8 cellular contexts compared by ENCODE assay signal in genomic region chr2:172234716-172235661, GRCh38.
A peak's percentile ranks its signal among the peaks of the same experiment; 100 is the strongest.
DNase-seq lines count a peak whose midpoint lies in the region; ATAC-seq, FAIRE-seq and TF ChIP-seq lines count a peak whose summit lies in the region.

No MANE protein-coding gene starts in this region.

- peaks cover 11% of the 10 kb centered on the region; the same call in 1 of the 2 replicates for H3K23me2 ChIP-seq in H1 (ENCODE audit: low read depth, low read length)

- peak overlapping the region; percentile 79 to 92 for H3K4me2 ChIP-seq in H1 (ENCODE audit: insufficient read depth in 1 of 2, low read depth in 2 of 2, low read length in 2 of 2)

- H4K20me1 ChIP-seq in H1 (replicated peaks in 1 of 2; ENCODE audit: control insufficient read depth in 1 of 2, insufficient read depth in 2 of 2, low read length in 2 of 2), result no peaks in the 10 kb centered on the region

- no peak for ATAC-seq in activated B cell treated with CpG ODN at 0.5 μM for 24 hours (ENCODE audit: low read depth)
- peak in 1 of 2 donors; percentile 18 for ATAC-seq in naive B cell (ENCODE audit: low read depth in 2 of 2)
- ATAC-seq in aorta (ENCODE audit: low FRiP score), result no peak

- H3K79me2 ChIP-seq in H1 (ENCODE audit: control insufficient read depth in 1 of 2, insufficient read depth in 2 of 2, low read length in 2 of 2), result no peaks in the 10 kb centered on the region

- no peaks in the 10 kb centered on the region for H3K36me3 ChIP-seq in H1 (ENCODE audit: control insufficient read depth in 2 of 4, insufficient read depth in 4 of 4, low read length in 3 of 4)
- H3K36me3 ChIP-seq in aorta (ENCODE audit: control insufficient read depth in 1 of 2, insufficient read depth in 2 of 2, low read length in 1 of 2), result no peaks in the 10 kb centered on the region

- no peak overlapping the region for H4K5ac ChIP-seq in H1 (ENCODE audit: insufficient read length, low read depth, low read length)

- H2BK12ac ChIP-seq in H1 (ENCODE audit: low read depth, low read length), result peak overlapping the region; percentile 53; the same call in 1 of the 2 replicates

- H2AFZ ChIP-seq in H1 (ENCODE audit: low read length), result peak overlapping the region; percentile 86

- no peak overlapping the region for H2BK15ac ChIP-seq in H1 (ENCODE audit: low read length)

- H3K56ac ChIP-seq in H1 (replicated peaks; ENCODE audit: insufficient read length, low read depth, low read length), result peak overlapping the region; percentile 13

- H3K9me3 ChIP-seq in H1 (ENCODE audit: insufficient read depth in 2 of 2, low read depth in 1 of 2, low read length in 1 of 2), result no peaks in the 10 kb centered on the region
- H3K9me3 ChIP-seq in aorta (ENCODE audit: control insufficient read depth, low read length), result no peaks in the 10 kb centered on the region

- no peak for TF ChIP-seq EP300 in H1 (IDR thresholded peaks at IDR 0.05; ENCODE audit: borderline replicate concordance in 1 of 2, low read depth in 2 of 2, low read length in 2 of 2)

- TF ChIP-seq POLR2A in H1 (IDR thresholded peaks at IDR 0.05; ENCODE audit: control extremely low read depth in 1 of 2, low read depth in 2 of 2, low read length in 2 of 2), result 0 out of 3 replicates have a peak, but pooled peaks of 1 of the 2 experiments have one; percentile 21

- DNase-seq in AG08396 (ENCODE audit: low spot score), result peak; percentile 20
- no peak for DNase-seq in activated B cell treated with CpG ODN at 0.5 μM for 24 hours
- peak in 1 of 2 experiments; percentile 79 for DNase-seq in H1 (ENCODE audit: low read depth in 1 of 2, low spot score in 2 of 2)
- no peak for DNase-seq in naive B cell
- no peak for DNase-seq in aorta
- DNase-seq in KG1 (lab: John Stamatoyannopoulos, UW), result no peak
- no peak for DNase-seq in ACHN

- in situ Hi-C loops in ACHN (cut with HindIII; ENCODE audit: low pct_ligation_motif_present, low pct_unique_long_range_greater_than_20kb, low sequenced_read_pairs), result no loop called here

- H2BK20ac ChIP-seq in H1 (ENCODE audit: low read length), result peak overlapping the region; percentile 84; the same call in 1 of the 2 replicates

- H3K9me3 Mint-ChIP-seq in IgD-negative memory B cell, result no peaks in the 10 kb centered on the region
- H3K9me3 Mint-ChIP-seq in activated B cell treated with CpG ODN at 0.5 μM for 24 hours, result no peaks in the 10 kb centered on the region
- no peaks in the 10 kb centered on the region for H3K9me3 Mint-ChIP-seq in naive B cell

- peaks cover 7 to 12% (median 9%) of the 10 kb centered on the region in 3 donors for H3K4me1 Mint-ChIP-seq in IgD-negative memory B cell
- H3K4me1 Mint-ChIP-seq in activated B cell treated with CpG ODN at 0.5 μM for 24 hours, result peaks cover 18% of the 10 kb centered on the region
- peaks cover 15 to 20% (median 17%) of the 10 kb centered on the region in 3 donors for H3K4me1 Mint-ChIP-seq in naive B cell

- H3K18ac ChIP-seq in H1 (ENCODE audit: extremely low read depth, low read length), result peak overlapping the region; percentile 63

- WGBS in H1 (ENCODE audit: extremely low coverage in 1 of 2, insufficient coverage in 1 of 2, insufficient read length in 1 of 2, insufficient replicate concordance in 2 of 2, low coverage in 1 of 2, low lambda C conversion rate in 2 of 2, missing lambda C conversion rate in 1 of 2), 2 experiments, result 1% methylated on average over 62 of the region's 64 CpGs; no CpG with 5 or more reads in 1 of the 2 experiments
- WGBS in aorta, 2 donors, result 5% methylated on average over 64 of the region's 64 CpGs

- no peak for FAIRE-seq in H1 (lab: Jason Lieb, UNC)

- no peaks in the 10 kb centered on the region for H3K36me3 Mint-ChIP-seq in IgD-negative memory B cell
- H3K36me3 Mint-ChIP-seq in activated B cell treated with CpG ODN at 0.5 μM for 24 hours (ENCODE audit: low read depth), result no peaks in the 10 kb centered on the region
- H3K36me3 Mint-ChIP-seq in naive B cell, result peaks cover 0 to 10% of the 10 kb centered on the region in 2 donors

- no peak overlapping the region for H3K4ac ChIP-seq in H1 (replicated peaks; ENCODE audit: insufficient read length, low read depth, low read length)

- H3K4me3 Mint-ChIP-seq in IgD-negative memory B cell (peak overlapping the region in 3 of 4 donors; percentile 67 to 88 (median 88)), activated B cell treated with CpG ODN at 0.5 μM for 24 hours (peak overlapping the region; percentile 69), naive B cell (peak overlapping the region; percentile 77 to 92 (median 88))

- H2BK120ac ChIP-seq in H1 (replicated peaks; ENCODE audit: low read depth, low read length), result peak overlapping the region; percentile 47

- TF ChIP-seq RAD21 in H1 (IDR thresholded peaks at IDR 0.05 in 1 of 2, conservative IDR thresholded peaks at IDR 0.05 in 1 of 2; ENCODE audit: low read depth in 2 of 2, low read length in 2 of 2), result peak in 1 of 2 experiments; percentile 28; a peak in 1 of 4 replicates

- H3K27ac Mint-ChIP-seq in IgD-negative memory B cell, result no peak overlapping the region
- H3K27ac Mint-ChIP-seq in activated B cell treated with CpG ODN at 0.5 μM for 24 hours, result no peak overlapping the region
- H3K27ac Mint-ChIP-seq in naive B cell, result no peak overlapping the region

- POLR2A ChIA-PET in activated B cell treated with CpG ODN at 0.5 μM for 24 hours (lab: Charles Lee), result no interaction called here
- POLR2A ChIA-PET in H1 (lab: Charles Lee; ENCODE audit: partially characterized antibody), result interaction anchor here (1.1 to 2.9 kb wide), 3 partner anchors 146 to 217 kb away, joined by 3 to 12 read pairs (median 4); partner anchors contain the start of gene ITGA6

- H3K27me3 ChIP-seq in H1 (replicated peaks in 1 of 4; ENCODE audit: control insufficient read depth in 3 of 4, extremely low read depth in 1 of 4, insufficient read depth in 3 of 4, low read length in 3 of 4), result peaks cover 0 to 28% (median 17%) of the 10 kb centered on the region in 4 experiments; a peak in 5 of 7 replicates
- H3K27me3 ChIP-seq in aorta (ENCODE audit: control insufficient read depth in 1 of 2, insufficient read depth in 2 of 2, low read length in 1 of 2), result no peaks in the 10 kb centered on the region

- no peak overlapping the region for H3K27ac ChIP-seq in H1 (ENCODE audit: low read depth, low read length)
- H3K27ac ChIP-seq in aorta (ENCODE audit: low read depth in 1 of 2, low read length in 2 of 2), result no peak overlapping the region

- H3K4me1 ChIP-seq in H1 (replicated peaks in 1 of 4; ENCODE audit: control insufficient read depth in 3 of 4, insufficient read depth in 4 of 4, low read length in 3 of 4) (peaks cover 3 to 20% (median 16%) of the 10 kb centered on the region in 4 experiments; a peak in 6 of 7 replicates), aorta (ENCODE audit: control insufficient read depth in 1 of 2, insufficient read depth in 2 of 2, low read length in 2 of 2) (no peaks in the 10 kb centered on the region)

- H3K27me3 Mint-ChIP-seq in IgD-negative memory B cell, result peaks cover 45% of the 10 kb centered on the region
- peaks cover 57% of the 10 kb centered on the region for H3K27me3 Mint-ChIP-seq in activated B cell treated with CpG ODN at 0.5 μM for 24 hours
- peaks cover 51 to 78% (median 62%) of the 10 kb centered on the region in 3 donors for H3K27me3 Mint-ChIP-seq in naive B cell

- H4K8ac ChIP-seq in H1 (ENCODE audit: extremely low read depth, insufficient read depth, low read length), result no peak overlapping the region; the same call in 1 of the 2 replicates

- peak overlapping the region; percentile 36 for H4K91ac ChIP-seq in H1 (replicated peaks; ENCODE audit: insufficient read length, low read length)

- H3K14ac ChIP-seq in H1 (ENCODE audit: insufficient read length), result no peak overlapping the region

- peak overlapping the region; percentile 44 to 64 (median 53) for H3K4me3 ChIP-seq in H1 (ENCODE audit: extremely low read depth in 1 of 4, insufficient read depth in 2 of 4, low read depth in 3 of 4, low read length in 4 of 4)
- H3K4me3 ChIP-seq in aorta (ENCODE audit: low read length in 2 of 2), result peak overlapping the region; percentile 2 to 4

- H3K9ac ChIP-seq in H1 (replicated peaks in 1 of 4; ENCODE audit: extremely low read depth in 1 of 4, low read depth in 3 of 4, low read length in 3 of 4), result peak overlapping the region in 2 of 4 experiments; percentile 26 to 41; a peak in 5 of 7 replicates

- no peaks in the 10 kb centered on the region for H3K79me1 ChIP-seq in H1 (ENCODE audit: low read depth, low read length)

- no peak overlapping the region for H2AK5ac ChIP-seq in H1 (ENCODE audit: low read depth, low read length)

- CTCF ChIA-PET in activated B cell treated with CpG ODN at 0.5 μM for 24 hours (lab: Charles Lee) (no interaction called here), H1 (lab: Charles Lee; ENCODE audit: partially characterized antibody) (interaction anchor here (1.0 to 1.4 kb wide), 3 partner anchors 13 to 247 kb away, joined by 3 read pairs; no protein-coding TSS in a partner anchor)

- peak overlapping the region; percentile 13; the same call in 1 of the 2 replicates for H2BK5ac ChIP-seq in H1 (ENCODE audit: low read depth, low read length)

- TF ChIP-seq CTCF in activated B cell treated with CpG ODN at 0.5 μM for 24 hours (IDR thresholded peaks at IDR 0.05) (no peak), H1 (IDR thresholded peaks at IDR 0.05; ENCODE audit: control extremely low read depth in 1 of 3, insufficient read depth in 1 of 3, low read depth in 1 of 3, low read length in 3 of 3) (no peak)

- no peak overlapping the region for H3K23ac ChIP-seq in H1 (ENCODE audit: insufficient read length)

- intact Hi-C loops in activated B cell treated with CpG ODN at 0.5 μM for 24 hours (cut with micrococcal nuclease), result no loop called here
- intact Hi-C loops in aorta (cut with DNase I), result no loop called here

TF ChIP-seq in H1, 55 proteins besides CTCF, POLR2A, EP300 and RAD21 (continues in another document):
- no peak for TF ChIP-seq SP1 (IDR thresholded peaks at IDR 0.05; ENCODE audit: low read depth, low read length)
- peak; percentile 57 for TF ChIP-seq E2F6 (IDR thresholded peaks at IDR 0.05)
- TF ChIP-seq KDM4A (IDR thresholded peaks at IDR 0.05; ENCODE audit: low read depth, low read length, severe bottlenecking), result peak; percentile 94
- TF ChIP-seq TBP (IDR thresholded peaks at IDR 0.05; ENCODE audit: low read depth, low read length), result no peak
- no peak for TF ChIP-seq CBX5 (IDR thresholded peaks at IDR 0.05; ENCODE audit: low read depth, low read length)
- peak; percentile 90 for TF ChIP-seq ASH2L (IDR thresholded peaks at IDR 0.05; ENCODE audit: low read length)
- no peak for TF ChIP-seq PHF8 (conservative IDR thresholded peaks at IDR 0.05; ENCODE audit: low read depth, low read length)
- TF ChIP-seq GTF2F1 (IDR thresholded peaks at IDR 0.05; ENCODE audit: borderline replicate concordance, low read depth, low read length), result no peak
- no peak for TF ChIP-seq NRF1 (IDR thresholded peaks at IDR 0.05; ENCODE audit: low read depth, low read length)
- TF ChIP-seq CTBP2 (IDR thresholded peaks at IDR 0.05; ENCODE audit: borderline replicate concordance, insufficient read depth, insufficient read length, low read length), result no peak
